Comparison of ENCODE assay signal across 3 cellular contexts in the genomic region with DNA sequence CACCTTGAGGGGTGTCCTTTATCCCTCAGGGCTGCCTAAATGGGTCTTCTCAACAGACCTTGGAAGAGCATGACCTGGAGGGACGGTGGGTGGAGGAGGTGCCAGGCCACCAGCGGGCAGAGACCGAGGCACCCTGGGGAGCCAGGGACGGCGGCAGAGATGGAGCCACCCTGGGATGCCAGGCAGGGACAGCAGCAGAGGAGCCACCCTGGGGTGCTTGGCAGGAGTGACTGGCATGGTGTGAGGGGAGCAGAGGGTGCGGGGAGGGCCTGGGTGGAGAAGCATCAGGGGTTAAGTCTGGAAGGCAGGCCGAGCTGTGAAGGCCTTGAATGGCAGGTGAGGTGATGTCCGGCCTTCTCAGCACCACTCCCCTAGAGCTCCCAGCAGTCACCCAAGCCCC.
TF ChIP-seq lines count a peak whose summit lies in the region.

No MANE protein-coding gene starts in this region.

TF ChIP-seq in SK-N-SH, 30 proteins besides CTCF, POLR2A, EP300 and RAD21:
- TF ChIP-seq EZH2phosphoT487 (IDR thresholded peaks at IDR 0.05; ENCODE audit: borderline replicate concordance, low read depth) (no peak), ELF1 (IDR thresholded peaks at IDR 0.05) (no peak), POLR2AphosphoS5 (IDR thresholded peaks at IDR 0.05; ENCODE audit: low read depth, low read length) (no peak), FOXM1 (IDR thresholded peaks at IDR 0.05; ENCODE audit: low read depth) (no peak), CHD2 (IDR thresholded peaks at IDR 0.05; ENCODE audit: low read length, partially characterized antibody) (no peak), NFIC (IDR thresholded peaks at IDR 0.05; ENCODE audit: borderline replicate concordance) (no peak), FOSL2 (IDR thresholded peaks at IDR 0.05; ENCODE audit: borderline replicate concordance, low read depth) (no peak)
- TF ChIP-seq, protein P1, sequence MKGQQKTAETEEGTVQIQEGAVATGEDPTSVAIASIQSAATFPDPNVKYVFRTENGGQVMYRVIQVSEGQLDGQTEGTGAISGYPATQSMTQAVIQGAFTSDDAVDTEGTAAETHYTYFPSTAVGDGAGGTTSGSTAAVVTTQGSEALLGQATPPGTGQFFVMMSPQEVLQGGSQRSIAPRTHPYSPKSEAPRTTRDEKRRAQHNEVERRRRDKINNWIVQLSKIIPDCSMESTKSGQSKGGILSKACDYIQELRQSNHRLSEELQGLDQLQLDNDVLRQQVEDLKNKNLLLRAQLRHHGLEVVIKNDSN (IDR thresholded peaks at IDR 0.05; ENCODE audit: borderline replicate concordance, low read depth) = no peak
- TF ChIP-seq, protein P2, sequence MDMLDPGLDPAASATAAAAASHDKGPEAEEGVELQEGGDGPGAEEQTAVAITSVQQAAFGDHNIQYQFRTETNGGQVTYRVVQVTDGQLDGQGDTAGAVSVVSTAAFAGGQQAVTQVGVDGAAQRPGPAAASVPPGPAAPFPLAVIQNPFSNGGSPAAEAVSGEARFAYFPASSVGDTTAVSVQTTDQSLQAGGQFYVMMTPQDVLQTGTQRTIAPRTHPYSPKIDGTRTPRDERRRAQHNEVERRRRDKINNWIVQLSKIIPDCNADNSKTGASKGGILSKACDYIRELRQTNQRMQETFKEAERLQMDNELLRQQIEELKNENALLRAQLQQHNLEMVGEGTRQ (IDR thresholded peaks at IDR 0.05; ENCODE audit: borderline replicate concordance, low read depth, low read length) = no peak

TF ChIP-seq in SK-N-SH treated with all-trans-retinoic acid at 6 μM for 48 hours, 23 proteins besides CTCF, POLR2A, EP300 and RAD21:
- TF ChIP-seq, protein P3, sequence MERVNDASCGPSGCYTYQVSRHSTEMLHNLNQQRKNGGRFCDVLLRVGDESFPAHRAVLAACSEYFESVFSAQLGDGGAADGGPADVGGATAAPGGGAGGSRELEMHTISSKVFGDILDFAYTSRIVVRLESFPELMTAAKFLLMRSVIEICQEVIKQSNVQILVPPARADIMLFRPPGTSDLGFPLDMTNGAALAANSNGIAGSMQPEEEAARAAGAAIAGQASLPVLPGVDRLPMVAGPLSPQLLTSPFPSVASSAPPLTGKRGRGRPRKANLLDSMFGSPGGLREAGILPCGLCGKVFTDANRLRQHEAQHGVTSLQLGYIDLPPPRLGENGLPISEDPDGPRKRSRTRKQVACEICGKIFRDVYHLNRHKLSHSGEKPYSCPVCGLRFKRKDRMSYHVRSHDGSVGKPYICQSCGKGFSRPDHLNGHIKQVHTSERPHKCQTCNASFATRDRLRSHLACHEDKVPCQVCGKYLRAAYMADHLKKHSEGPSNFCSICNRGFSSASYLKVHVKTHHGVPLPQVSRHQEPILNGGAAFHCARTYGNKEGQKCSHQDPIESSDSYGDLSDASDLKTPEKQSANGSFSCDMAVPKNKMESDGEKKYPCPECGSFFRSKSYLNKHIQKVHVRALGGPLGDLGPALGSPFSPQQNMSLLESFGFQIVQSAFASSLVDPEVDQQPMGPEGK (CRISPR knock-in tag; IDR thresholded peaks at IDR 0.05; ENCODE audit: borderline replicate concordance) = no peak
- TF ChIP-seq ZFP30 (CRISPR knock-in tag; IDR thresholded peaks at IDR 0.05) (no peak), RARB (CRISPR knock-in tag; IDR thresholded peaks at IDR 0.05) (no peak), ZNF70 (CRISPR knock-in tag; IDR thresholded peaks at IDR 0.05) (no peak), GLIS3 (CRISPR knock-in tag; IDR thresholded peaks at IDR 0.05) (no peak), ZNF8 (CRISPR knock-in tag; IDR thresholded peaks at IDR 0.05) (no peak), TOX (CRISPR knock-in tag; IDR thresholded peaks at IDR 0.05; ENCODE audit: borderline replicate concordance) (no peak), ZC3H10 (CRISPR knock-in tag; IDR thresholded peaks at IDR 0.05) (no peak), OSR1 (CRISPR knock-in tag; IDR thresholded peaks at IDR 0.05) (no peak), ISL1 (CRISPR knock-in tag; IDR thresholded peaks at IDR 0.05) (no peak), SNAI2 (CRISPR knock-in tag; IDR thresholded peaks at IDR 0.05) (no peak), TCF4 (CRISPR knock-in tag; IDR thresholded peaks at IDR 0.05; ENCODE audit: borderline replicate concordance) (no peak), ZNF565 (CRISPR knock-in tag; conservative IDR thresholded peaks at IDR 0.05; ENCODE audit: low read depth) (no peak), CSDC2 (CRISPR knock-in tag; IDR thresholded peaks at IDR 0.05) (no peak), ARNTL (CRISPR knock-in tag; IDR thresholded peaks at IDR 0.05; ENCODE audit: borderline replicate concordance, low read depth) (no peak)
- TF ChIP-seq, protein P4, sequence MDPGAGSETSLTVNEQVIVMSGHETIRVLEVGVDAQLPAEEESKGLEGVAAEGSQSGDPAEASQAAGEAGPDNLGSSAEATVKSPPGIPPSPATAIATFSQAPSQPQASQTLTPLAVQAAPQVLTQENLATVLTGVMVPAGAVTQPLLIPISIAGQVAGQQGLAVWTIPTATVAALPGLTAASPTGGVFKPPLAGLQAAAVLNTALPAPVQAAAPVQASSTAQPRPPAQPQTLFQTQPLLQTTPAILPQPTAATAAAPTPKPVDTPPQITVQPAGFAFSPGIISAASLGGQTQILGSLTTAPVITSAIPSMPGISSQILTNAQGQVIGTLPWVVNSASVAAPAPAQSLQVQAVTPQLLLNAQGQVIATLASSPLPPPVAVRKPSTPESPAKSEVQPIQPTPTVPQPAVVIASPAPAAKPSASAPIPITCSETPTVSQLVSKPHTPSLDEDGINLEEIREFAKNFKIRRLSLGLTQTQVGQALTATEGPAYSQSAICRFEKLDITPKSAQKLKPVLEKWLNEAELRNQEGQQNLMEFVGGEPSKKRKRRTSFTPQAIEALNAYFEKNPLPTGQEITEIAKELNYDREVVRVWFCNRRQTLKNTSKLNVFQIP (CRISPR knock-in tag; IDR thresholded peaks at IDR 0.05; ENCODE audit: borderline replicate concordance, low read depth) = no peak
- TF ChIP-seq, protein P5, sequence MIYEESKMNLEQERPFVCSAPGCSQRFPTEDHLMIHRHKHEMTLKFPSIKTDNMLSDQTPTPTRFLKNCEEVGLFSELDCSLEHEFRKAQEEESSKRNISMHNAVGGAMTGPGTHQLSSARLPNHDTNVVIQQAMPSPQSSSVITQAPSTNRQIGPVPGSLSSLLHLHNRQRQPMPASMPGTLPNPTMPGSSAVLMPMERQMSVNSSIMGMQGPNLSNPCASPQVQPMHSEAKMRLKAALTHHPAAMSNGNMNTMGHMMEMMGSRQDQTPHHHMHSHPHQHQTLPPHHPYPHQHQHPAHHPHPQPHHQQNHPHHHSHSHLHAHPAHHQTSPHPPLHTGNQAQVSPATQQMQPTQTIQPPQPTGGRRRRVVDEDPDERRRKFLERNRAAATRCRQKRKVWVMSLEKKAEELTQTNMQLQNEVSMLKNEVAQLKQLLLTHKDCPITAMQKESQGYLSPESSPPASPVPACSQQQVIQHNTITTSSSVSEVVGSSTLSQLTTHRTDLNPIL (CRISPR knock-in tag; IDR thresholded peaks at IDR 0.05; ENCODE audit: low read depth) = no peak
- TF ChIP-seq, protein P6, sequence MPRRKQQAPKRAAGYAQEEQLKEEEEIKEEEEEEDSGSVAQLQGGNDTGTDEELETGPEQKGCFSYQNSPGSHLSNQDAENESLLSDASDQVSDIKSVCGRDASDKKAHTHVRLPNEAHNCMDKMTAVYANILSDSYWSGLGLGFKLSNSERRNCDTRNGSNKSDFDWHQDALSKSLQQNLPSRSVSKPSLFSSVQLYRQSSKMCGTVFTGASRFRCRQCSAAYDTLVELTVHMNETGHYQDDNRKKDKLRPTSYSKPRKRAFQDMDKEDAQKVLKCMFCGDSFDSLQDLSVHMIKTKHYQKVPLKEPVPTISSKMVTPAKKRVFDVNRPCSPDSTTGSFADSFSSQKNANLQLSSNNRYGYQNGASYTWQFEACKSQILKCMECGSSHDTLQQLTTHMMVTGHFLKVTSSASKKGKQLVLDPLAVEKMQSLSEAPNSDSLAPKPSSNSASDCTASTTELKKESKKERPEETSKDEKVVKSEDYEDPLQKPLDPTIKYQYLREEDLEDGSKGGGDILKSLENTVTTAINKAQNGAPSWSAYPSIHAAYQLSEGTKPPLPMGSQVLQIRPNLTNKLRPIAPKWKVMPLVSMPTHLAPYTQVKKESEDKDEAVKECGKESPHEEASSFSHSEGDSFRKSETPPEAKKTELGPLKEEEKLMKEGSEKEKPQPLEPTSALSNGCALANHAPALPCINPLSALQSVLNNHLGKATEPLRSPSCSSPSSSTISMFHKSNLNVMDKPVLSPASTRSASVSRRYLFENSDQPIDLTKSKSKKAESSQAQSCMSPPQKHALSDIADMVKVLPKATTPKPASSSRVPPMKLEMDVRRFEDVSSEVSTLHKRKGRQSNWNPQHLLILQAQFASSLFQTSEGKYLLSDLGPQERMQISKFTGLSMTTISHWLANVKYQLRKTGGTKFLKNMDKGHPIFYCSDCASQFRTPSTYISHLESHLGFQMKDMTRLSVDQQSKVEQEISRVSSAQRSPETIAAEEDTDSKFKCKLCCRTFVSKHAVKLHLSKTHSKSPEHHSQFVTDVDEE (CRISPR knock-in tag; IDR thresholded peaks at IDR 0.05) = no peak

TF ChIP-seq in WTC11, 78 proteins besides CTCF, POLR2A, EP300 and RAD21 (continued from another document):
- TF ChIP-seq OVOL2 (CRISPR knock-in tag; IDR thresholded peaks at IDR 0.05; ENCODE audit: borderline replicate concordance) = no peak
- TF ChIP-seq NR3C1 (CRISPR knock-in tag; conservative IDR thresholded peaks at IDR 0.05; ENCODE audit: low read depth) = no peak
